ENCODE assay signal across 18 cellular contexts in the genomic region with DNA sequence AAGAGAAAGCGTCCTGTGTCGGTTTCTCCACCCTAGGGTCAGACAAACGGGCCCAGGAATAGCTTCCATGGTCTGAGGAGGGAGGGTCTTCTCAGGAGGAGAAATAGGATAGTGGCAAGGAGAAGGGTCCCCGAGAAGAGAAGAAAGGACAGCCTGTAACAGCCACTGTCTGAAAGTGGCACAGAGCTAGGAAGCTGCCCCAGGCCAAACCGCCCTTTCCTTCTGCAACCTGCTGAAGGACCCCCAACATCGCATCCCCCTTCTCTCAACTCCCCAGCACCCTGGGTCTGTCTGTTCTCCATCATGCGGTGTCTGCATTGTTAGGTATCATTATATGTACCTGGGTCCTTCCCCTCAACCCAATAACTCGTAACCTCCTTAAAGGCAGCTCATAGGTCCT. TPM values are rescaled to one million over a fixed set of nuclear protein-coding genes. Genes with fewer than 3 reads are reported as not detected.
A peak's percentile ranks its signal among the peaks of the same experiment; 100 is the strongest.
DNase-seq lines count a peak whose midpoint lies in the region; TF ChIP-seq lines count a peak whose summit lies in the region.
"Had no signal": no experiment of that assay in that cellular context is flagged by ENCODE, and none has a peak within 500 bp of the region (broad histone marks: within the 10 kb centered on the region; RNA-seq: fewer than 3 reads in every experiment).

No MANE protein-coding gene starts in this region.

- peak overlapping the region; percentile 47 for H3K27ac Mint-ChIP-seq in type B pancreatic cell
- H3K27ac Mint-ChIP-seq: CD4-positive, CD25-positive, alpha-beta regulatory T cell had no signal

- H3K4me1 ChIP-seq in esophagus muscularis mucosa: no peaks in the 10 kb centered on the region
- H3K4me1 ChIP-seq in adrenal gland (replicated peaks in 1 of 2): no peaks in the 10 kb centered on the region
- no peaks in the 10 kb centered on the region for H3K4me1 ChIP-seq in prostate gland (replicated peaks)
- H3K4me1 ChIP-seq: BE2C had no signal

- H3K4me3 ChIP-seq in esophagus muscularis mucosa: no peak overlapping the region
- H3K4me3 ChIP-seq in adrenal gland: no peak overlapping the region
- no peak overlapping the region for H3K4me3 ChIP-seq in prostate gland

- POLR2A ChIA-PET in GM10248 (lab: Yijun Ruan, JAX): no interaction called here

- TF ChIP-seq POLR2A in esophagus muscularis mucosa (IDR thresholded peaks at IDR 0.05; ENCODE audit: low read depth) (no peak), adrenal gland (IDR thresholded peaks at IDR 0.05) (no peak), prostate gland (IDR thresholded peaks at IDR 0.05) (no peak)

- H3K36me3 Mint-ChIP-seq in type B pancreatic cell: peaks cover 6% of the 10 kb centered on the region
- H3K36me3 Mint-ChIP-seq: CD4-positive, CD25-positive, alpha-beta regulatory T cell had no signal

- intact Hi-C loops in esophagus muscularis mucosa (cut with DNase I): no loop called here
- intact Hi-C loops in adrenal gland (cut with DNase I): no loop called here
- intact Hi-C loops in prostate gland (cut with DNase I): no loop called here

- DNase-seq in activated CD8-positive, alpha-beta memory T cell treated with anti-CD3 and anti-CD28 coated beads for 24 hours: peak; percentile 30
- DNase-seq in activated CD8-positive, alpha-beta memory T cell treated with anti-CD3 and anti-CD28 coated beads, Interleukin-2, amount 50 U/mL, for 48 hours: no peak
- DNase-seq in GM10248 (ENCODE audit: extremely low spot score) (peak; percentile 7), esophagus muscularis mucosa (ENCODE audit: extremely low spot score) (peak; percentile 60), type B pancreatic cell (ENCODE audit: extremely low spot score, unreplicated experiment) (no peak), adrenal gland (no peak), prostate gland (ENCODE audit: low spot score) (no peak)
- DNase-seq: BE2C; C1 segment of cervical spinal cord; CD4-positive, CD25-positive, alpha-beta regulatory T cell; CD8-positive, alpha-beta memory T cell; COR-L47; DMS 273 treated with DMSO at 0.1 percent for 48 hours; DMS53; DND-41; EL; GOT3; IMR-90 had no signal

- no peaks in the 10 kb centered on the region for H3K4me1 Mint-ChIP-seq in type B pancreatic cell (ENCODE audit: unreplicated experiment)
- H3K4me1 Mint-ChIP-seq: CD8-positive, alpha-beta memory T cell had no signal

- H3K27me3 ChIP-seq in esophagus muscularis mucosa: no peaks in the 10 kb centered on the region
- no peaks in the 10 kb centered on the region for H3K27me3 ChIP-seq in adrenal gland
- H3K27me3 ChIP-seq in prostate gland (replicated peaks; ENCODE audit: insufficient read depth): no peaks in the 10 kb centered on the region
- H3K27me3 ChIP-seq: BE2C had no signal

- WGBS in esophagus muscularis mucosa: 83% methylated on average over 8 of the region's 8 CpGs
- 78 to 87% (median 81%) methylated on average over 8 of the region's 8 CpGs for WGBS in adrenal gland, 4 donors
- WGBS in prostate gland: 88% methylated on average over 8 of the region's 8 CpGs

- no peak for TF ChIP-seq CTCF in GM10248 (IDR thresholded peaks at IDR 0.05; ENCODE audit: control extremely low read depth, extremely low read depth, low read depth, missing control alignments)
- no peak for TF ChIP-seq CTCF in esophagus muscularis mucosa (IDR thresholded peaks at IDR 0.05)
- no peak for TF ChIP-seq CTCF in type B pancreatic cell (conservative IDR thresholded peaks at IDR 0.05)
- no peak for TF ChIP-seq CTCF in adrenal gland (IDR thresholded peaks at IDR 0.05)
- no peak for TF ChIP-seq CTCF in prostate gland (IDR thresholded peaks at IDR 0.05)

- CTCF ChIA-PET in GM10248 (lab: Yijun Ruan, JAX): interaction anchor here (1.0 to 1.3 kb wide), 2 partner anchors 9 to 29 kb away, joined by 3 read pairs; no protein-coding TSS in a partner anchor

- H3K27ac ChIP-seq in esophagus muscularis mucosa (replicated peaks in 1 of 4) (no peak overlapping the region), adrenal gland (no peak overlapping the region), prostate gland (no peak overlapping the region)

- no peaks in the 10 kb centered on the region for H3K27me3 Mint-ChIP-seq in type B pancreatic cell
- H3K27me3 Mint-ChIP-seq: CD4-positive, CD25-positive, alpha-beta regulatory T cell had no signal

- H3K9me3 Mint-ChIP-seq in type B pancreatic cell: no peaks in the 10 kb centered on the region
- H3K9me3 Mint-ChIP-seq: CD4-positive, CD25-positive, alpha-beta regulatory T cell; CD8-positive, alpha-beta memory T cell had no signal

- H3K36me3 ChIP-seq in esophagus muscularis mucosa (peaks cover 0 to 9% (median 5%) of the 10 kb centered on the region in 4 donors), adrenal gland (replicated peaks in 1 of 2) (no peaks in the 10 kb centered on the region), prostate gland (no peaks in the 10 kb centered on the region)
- H3K36me3 ChIP-seq: BE2C had no signal

- TF ChIP-seq EP300 in esophagus muscularis mucosa (IDR thresholded peaks at IDR 0.05): no peak

- H3K4me3 Mint-ChIP-seq in type B pancreatic cell: no peak overlapping the region
- H3K4me3 Mint-ChIP-seq: CD4-positive, CD25-positive, alpha-beta regulatory T cell; CD8-positive, alpha-beta memory T cell had no signal

- H3K9me3 ChIP-seq in esophagus muscularis mucosa: no peaks in the 10 kb centered on the region
- no peaks in the 10 kb centered on the region for H3K9me3 ChIP-seq in adrenal gland (replicated peaks in 1 of 3)
- no peaks in the 10 kb centered on the region for H3K9me3 ChIP-seq in prostate gland
- H3K9me3 ChIP-seq: BE2C had no signal

RNA-seq across cellular contexts. Expression of a gene that starts 47.1 kb away (rescaled TPM):
- total RNA-seq in esophagus muscularis mucosa (under 1 TPM in 3 of 4 donors, not detected in 1; 0.17 to 0.29 (median 0.26) TPM), type B pancreatic cell (ENCODE audit: low replicate concordance) (14.5 and 94.1 TPM in 2 replicates), adrenal gland (under 1 TPM in 5 of 8 donors, not detected in 3; 0.11 to 0.97 (median 0.23) TPM), prostate gland (10 to 100 TPM; 19.1 to 47.6 TPM)
- 1 to 10 TPM in 2 of 3 donors, under 1 TPM in 1; 0.40 to 2.2 (median 1.5) TPM for polyA plus RNA-seq in adrenal gland
- total RNA-seq: CD4-positive, CD25-positive, alpha-beta regulatory T cell; CD8-positive, alpha-beta memory T cell had no signal
- polyA plus RNA-seq: CD8-positive, alpha-beta memory T cell had no signal

Comparison
In these comparisons a context has a peak if more than half of its experiments do, and no peak if none do; other contexts are left out.
1. DNase-seq: peak in activated CD8-positive, alpha-beta memory T cell treated with anti-CD3 and anti-CD28 coated beads for 24 hours (single experiment), GM10248 (single experiment) and esophagus muscularis mucosa (single experiment); none in activated CD8-positive, alpha-beta memory T cell treated with anti-CD3 and anti-CD28 coated beads, Interleukin-2, amount 50 U/mL, for 48 hours (single experiment), type B pancreatic cell (single experiment), adrenal gland (0 of 7) and prostate gland (single experiment).